ENCODE assay signal across 11 cellular contexts in the genomic region with DNA sequence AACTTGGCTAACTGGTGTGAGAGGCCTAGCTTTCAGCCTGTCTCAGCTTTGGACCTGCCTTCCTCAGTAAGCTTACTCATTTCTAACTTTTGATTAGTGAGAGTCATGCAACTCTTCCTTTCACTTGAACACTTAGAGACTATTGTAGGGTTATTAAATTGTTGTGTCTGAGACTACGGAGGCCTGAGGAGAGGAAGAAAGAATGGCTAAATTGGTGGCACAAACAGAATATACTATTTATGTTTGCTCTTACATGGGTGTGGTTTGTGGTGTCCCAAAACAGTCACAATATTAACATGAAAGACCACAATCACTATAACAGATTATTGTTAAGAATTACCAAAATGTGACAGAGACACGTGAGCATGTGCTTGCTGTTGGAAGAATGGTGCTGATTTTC.
DNase-seq lines count a peak whose midpoint lies in the region; ATAC-seq and TF ChIP-seq lines count a peak whose summit lies in the region.
"Had no signal": no experiment of that assay in that cellular context is flagged by ENCODE, and none has a peak within 500 bp of the region (broad histone marks: within the 10 kb centered on the region; RNA-seq: fewer than 3 reads in every experiment).

No MANE protein-coding gene starts in this region.

- H3K36me3 Mint-ChIP-seq in activated T-cell treated with anti-CD3 and anti-CD28 coated beads, Interleukin-2, amount 50 U/mL, for 72 hours (ENCODE audit: insufficient read depth in 2 of 2), result peaks cover 16 to 53% of the 10 kb centered on the region in 2 donors
- peaks cover 69 to 91% (median 89%) of the 10 kb centered on the region in 3 experiments for H3K36me3 Mint-ChIP-seq in H9 (ENCODE audit: insufficient read depth in 1 of 3, low read depth in 3 of 3)

- H3K27ac Mint-ChIP-seq in activated T-cell treated with anti-CD3 and anti-CD28 coated beads, Interleukin-2, amount 50 U/mL, for 72 hours, result no peak overlapping the region
- H3K27ac Mint-ChIP-seq in H9, result peak overlapping the region in 2 of 3 experiments; percentile 45 to 80; a peak in 3 of 7 replicates
- peak overlapping the region in 1 of 2 donors; percentile 2 for H3K27ac Mint-ChIP-seq in stimulated activated naive CD8-positive, alpha-beta T cell treated with anti-CD3 and anti-CD28 coated beads, Interleukin-15, amount 100 ng/mL, for 72 hours
- H3K27ac Mint-ChIP-seq: nephron had no signal

- H3K27me3 Mint-ChIP-seq in activated T-cell treated with anti-CD3 and anti-CD28 coated beads, Interleukin-2, amount 50 U/mL, for 72 hours (ENCODE audit: low read depth), result no peaks in the 10 kb centered on the region
- no peaks in the 10 kb centered on the region; the same call in 1 of the 2 replicates for H3K27me3 Mint-ChIP-seq in H9 (ENCODE audit: low read depth)
- H3K27me3 Mint-ChIP-seq in stimulated activated naive CD8-positive, alpha-beta T cell treated with anti-CD3 and anti-CD28 coated beads, Interleukin-15, amount 100 ng/mL, for 72 hours, result no peaks in the 10 kb centered on the region

- no peak overlapping the region for H2AFZ ChIP-seq in H9 (ENCODE audit: low read length)

- H3K9me3 ChIP-seq in H9 (ENCODE audit: control insufficient read depth, low read depth, low read length), result no peaks in the 10 kb centered on the region
- H3K9me3 ChIP-seq: adrenal gland had no signal

- no peaks in the 10 kb centered on the region for H3K4me1 ChIP-seq in H9 (ENCODE audit: insufficient read depth, low read length)

- H3K4me1 Mint-ChIP-seq in activated T-cell treated with anti-CD3 and anti-CD28 coated beads, Interleukin-2, amount 50 U/mL, for 72 hours (ENCODE audit: low read depth), result peaks cover 9% of the 10 kb centered on the region
- H3K4me1 Mint-ChIP-seq in H9, result peaks cover 2 to 4% of the 10 kb centered on the region in 2 experiments; a peak in 1 of 4 replicates
- peaks cover 7% of the 10 kb centered on the region for H3K4me1 Mint-ChIP-seq in stimulated activated naive CD8-positive, alpha-beta T cell treated with anti-CD3 and anti-CD28 coated beads, Interleukin-15, amount 100 ng/mL, for 72 hours
- H3K4me1 Mint-ChIP-seq: nephron had no signal

- no peak overlapping the region for H3K4ac ChIP-seq in H9 (ENCODE audit: low read depth, low read length)

- H3K9me3 Mint-ChIP-seq in activated T-cell treated with anti-CD3 and anti-CD28 coated beads, Interleukin-2, amount 50 U/mL, for 72 hours, result peaks cover 0 to 5% of the 10 kb centered on the region in 2 donors
- H3K9me3 Mint-ChIP-seq in H9, result no peaks in the 10 kb centered on the region
- H3K9me3 Mint-ChIP-seq in stimulated activated naive CD8-positive, alpha-beta T cell treated with anti-CD3 and anti-CD28 coated beads, Interleukin-15, amount 100 ng/mL, for 72 hours, result no peaks in the 10 kb centered on the region

- no peak overlapping the region for H2BK20ac ChIP-seq in H9 (ENCODE audit: low read depth, low read length, poor library complexity, severe bottlenecking)

- no peak overlapping the region for H3K14ac ChIP-seq in H9 (ENCODE audit: insufficient read depth, low read length)

- H4K91ac ChIP-seq in H9 (ENCODE audit: insufficient read length, low read depth, low read length), result no peak overlapping the region

- no peak overlapping the region for H3K27ac ChIP-seq in H9 (ENCODE audit: insufficient read length, low read depth, low read length)
- H3K27ac ChIP-seq: adrenal gland had no signal

- no peak overlapping the region for H3T11ph ChIP-seq in H9 (ENCODE audit: low read length)

- H3K18ac ChIP-seq in H9 (ENCODE audit: insufficient read length, low read depth, low read length), result no peak overlapping the region

- H4K8ac ChIP-seq in H9 (replicated peaks; ENCODE audit: insufficient read length, low read depth, low read length), result no peak overlapping the region

- H2BK15ac ChIP-seq in H9 (ENCODE audit: low read depth, low read length), result no peak overlapping the region

- H2BK12ac ChIP-seq in H9 (ENCODE audit: insufficient read length, low read depth, low read length), result no peak overlapping the region

- no peaks in the 10 kb centered on the region for H3K27me3 ChIP-seq in H9 (ENCODE audit: insufficient read depth, low read length)
- H3K27me3 ChIP-seq: adrenal gland had no signal

- TF ChIP-seq CTCF in H9 (conservative IDR thresholded peaks at IDR 0.05), result no peak

- H3K79me2 ChIP-seq in H9 (ENCODE audit: insufficient read depth, low read length), result peaks cover 3% of the 10 kb centered on the region; the same call in 1 of the 2 replicates

- no peak overlapping the region for H3K4me2 ChIP-seq in H9 (ENCODE audit: insufficient read depth, insufficient read length, low read length)

- H3K23ac ChIP-seq in H9 (ENCODE audit: insufficient read length, low read depth, low read length), result no peak overlapping the region

- no peak overlapping the region for H2AK5ac ChIP-seq in H9 (ENCODE audit: insufficient read length, low read length)

- H2BK5ac ChIP-seq in H9 (ENCODE audit: insufficient read length, low read length), result no peak overlapping the region

- H3K9ac ChIP-seq in H9 (ENCODE audit: extremely low read depth, insufficient read length, low read length), result no peak overlapping the region

- no peaks in the 10 kb centered on the region for H3K23me2 ChIP-seq in H9 (ENCODE audit: insufficient read length, low read depth, low read length, poor library complexity, severe bottlenecking)

- peaks cover 7% of the 10 kb centered on the region for H3K79me1 ChIP-seq in H9 (ENCODE audit: insufficient read depth, low read depth, low read length, poor library complexity, severe bottlenecking)

- no CpG with 5 or more reads among the region's 2 CpGs for WGBS in H9 (ENCODE audit: extremely low coverage, insufficient read length, low lambda C conversion rate)

- DNase-seq in activated T-cell treated with anti-CD3 and anti-CD28 coated beads, Interleukin-2, amount 50 U/mL, for 72 hours, result no peak
- no peak for DNase-seq in activated T-cell treated with anti-CD3 and anti-CD28 coated beads, Interleukin-2, amount 50 U/mL, for 1 hour
- no peak for DNase-seq in H9
- no peak for DNase-seq in stimulated activated naive CD8-positive, alpha-beta T cell treated with anti-CD3 and anti-CD28 coated beads, Interleukin-15, amount 100 ng/mL, for 72 hours
- no peak for DNase-seq in stimulated activated naive CD4-positive, alpha-beta T cell (lab: John Stamatoyannopoulos, UW)
- DNase-seq in GDM1 (lab: John Stamatoyannopoulos, UW), result no peak
- DNase-seq in NCI-H1436 treated with DMSO at 0.1 percent for 48 hours (lab: John Stamatoyannopoulos, UW), result no peak
- DNase-seq: adrenal gland, NCI-H1417 treated with DMSO at 0.1 percent for 48 hours had no signal

- no peak overlapping the region for H2BK120ac ChIP-seq in H9 (ENCODE audit: low read depth, low read length, poor library complexity, severe bottlenecking)

- peak; percentile 68 to 77 for ATAC-seq in activated T-cell treated with anti-CD3 and anti-CD28 coated beads, Interleukin-2, amount 50 U/mL, for 72 hours (replicated peaks in 1 of 2)
- peak; percentile 96 for ATAC-seq in HG03342 (IDR thresholded peaks at IDR 0.05; ENCODE audit: unreplicated experiment)
- peak; percentile 87 for ATAC-seq in stimulated activated naive CD8-positive, alpha-beta T cell treated with anti-CD3 and anti-CD28 coated beads, Interleukin-15, amount 100 ng/mL, for 72 hours

- no peaks in the 10 kb centered on the region for H4K20me1 ChIP-seq in H9 (ENCODE audit: control insufficient read depth, insufficient read depth, insufficient read length)

- H4K5ac ChIP-seq in H9 (ENCODE audit: insufficient read length, low read depth, low read length), result no peak overlapping the region

- no peak overlapping the region for H3K4me3 Mint-ChIP-seq in activated T-cell treated with anti-CD3 and anti-CD28 coated beads, Interleukin-2, amount 50 U/mL, for 72 hours
- H3K4me3 Mint-ChIP-seq in H9, result no peak overlapping the region
- no peak overlapping the region for H3K4me3 Mint-ChIP-seq in stimulated activated naive CD8-positive, alpha-beta T cell treated with anti-CD3 and anti-CD28 coated beads, Interleukin-15, amount 100 ng/mL, for 72 hours
- H3K4me3 Mint-ChIP-seq: nephron had no signal

- H3K56ac ChIP-seq in H9 (ENCODE audit: insufficient read length, low read depth, low read length), result no peak overlapping the region
